In the genomic region with DNA sequence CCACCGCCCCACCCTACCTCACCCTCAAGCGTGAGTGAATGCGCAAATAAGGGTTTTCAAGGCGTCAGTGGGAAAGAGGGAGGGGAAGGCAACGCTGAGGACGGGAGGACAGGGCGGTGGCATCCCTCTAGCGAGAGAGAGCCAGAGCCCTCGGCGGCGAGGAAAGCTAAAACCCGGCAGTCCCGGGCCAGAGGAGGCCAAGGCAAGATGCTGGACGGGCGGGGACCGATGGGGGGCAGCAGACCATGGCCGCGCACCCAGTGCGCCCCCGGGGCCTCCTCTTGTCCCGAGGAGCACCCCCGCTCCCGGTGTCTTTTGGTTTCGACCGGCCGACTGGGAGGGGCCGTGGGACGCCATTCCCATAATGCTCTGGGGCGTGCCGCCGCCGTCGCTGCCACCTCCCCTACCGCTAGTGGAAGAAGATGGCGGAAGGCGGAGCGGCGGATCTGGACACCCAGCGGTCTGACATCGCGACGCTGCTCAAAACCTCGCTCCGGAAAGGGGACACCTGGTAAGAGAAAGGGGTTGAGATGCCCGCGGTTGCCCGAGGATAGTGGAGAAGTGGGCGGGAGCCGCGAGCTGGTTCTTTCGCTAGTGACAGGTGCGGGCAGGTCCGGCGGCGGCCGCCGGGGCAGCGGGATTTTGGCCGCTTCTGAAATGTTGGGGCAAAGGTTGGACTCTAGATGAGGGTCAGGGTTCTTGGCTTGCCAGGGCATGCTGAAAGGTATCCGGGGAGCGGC, we compare ENCODE assay signal across 1 cellular context.
TF ChIP-seq lines count a peak whose summit lies in the region.

A gene (plus strand): TSS at position 412 of the 740 bp plus-strand sequence. CDS start 11 bp downstream, at position 423.

TF ChIP-seq in HepG2, 621 proteins besides CTCF, POLR2A, EP300 and RAD21 (continued from another document and continues in another):
- TF ChIP-seq, protein P1, sequence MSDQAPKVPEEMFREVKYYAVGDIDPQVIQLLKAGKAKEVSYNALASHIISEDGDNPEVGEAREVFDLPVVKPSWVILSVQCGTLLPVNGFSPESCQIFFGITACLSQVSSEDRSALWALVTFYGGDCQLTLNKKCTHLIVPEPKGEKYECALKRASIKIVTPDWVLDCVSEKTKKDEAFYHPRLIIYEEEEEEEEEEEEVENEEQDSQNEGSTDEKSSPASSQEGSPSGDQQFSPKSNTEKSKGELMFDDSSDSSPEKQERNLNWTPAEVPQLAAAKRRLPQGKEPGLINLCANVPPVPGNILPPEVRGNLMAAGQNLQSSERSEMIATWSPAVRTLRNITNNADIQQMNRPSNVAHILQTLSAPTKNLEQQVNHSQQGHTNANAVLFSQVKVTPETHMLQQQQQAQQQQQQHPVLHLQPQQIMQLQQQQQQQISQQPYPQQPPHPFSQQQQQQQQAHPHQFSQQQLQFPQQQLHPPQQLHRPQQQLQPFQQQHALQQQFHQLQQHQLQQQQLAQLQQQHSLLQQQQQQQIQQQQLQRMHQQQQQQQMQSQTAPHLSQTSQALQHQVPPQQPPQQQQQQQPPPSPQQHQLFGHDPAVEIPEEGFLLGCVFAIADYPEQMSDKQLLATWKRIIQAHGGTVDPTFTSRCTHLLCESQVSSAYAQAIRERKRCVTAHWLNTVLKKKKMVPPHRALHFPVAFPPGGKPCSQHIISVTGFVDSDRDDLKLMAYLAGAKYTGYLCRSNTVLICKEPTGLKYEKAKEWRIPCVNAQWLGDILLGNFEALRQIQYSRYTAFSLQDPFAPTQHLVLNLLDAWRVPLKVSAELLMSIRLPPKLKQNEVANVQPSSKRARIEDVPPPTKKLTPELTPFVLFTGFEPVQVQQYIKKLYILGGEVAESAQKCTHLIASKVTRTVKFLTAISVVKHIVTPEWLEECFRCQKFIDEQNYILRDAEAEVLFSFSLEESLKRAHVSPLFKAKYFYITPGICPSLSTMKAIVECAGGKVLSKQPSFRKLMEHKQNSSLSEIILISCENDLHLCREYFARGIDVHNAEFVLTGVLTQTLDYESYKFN (CRISPR knock-in tag; conservative IDR thresholded peaks at IDR 0.05): peak; percentile 68; the same call in 1 of the 2 replicates
- TF ChIP-seq, protein P2, sequence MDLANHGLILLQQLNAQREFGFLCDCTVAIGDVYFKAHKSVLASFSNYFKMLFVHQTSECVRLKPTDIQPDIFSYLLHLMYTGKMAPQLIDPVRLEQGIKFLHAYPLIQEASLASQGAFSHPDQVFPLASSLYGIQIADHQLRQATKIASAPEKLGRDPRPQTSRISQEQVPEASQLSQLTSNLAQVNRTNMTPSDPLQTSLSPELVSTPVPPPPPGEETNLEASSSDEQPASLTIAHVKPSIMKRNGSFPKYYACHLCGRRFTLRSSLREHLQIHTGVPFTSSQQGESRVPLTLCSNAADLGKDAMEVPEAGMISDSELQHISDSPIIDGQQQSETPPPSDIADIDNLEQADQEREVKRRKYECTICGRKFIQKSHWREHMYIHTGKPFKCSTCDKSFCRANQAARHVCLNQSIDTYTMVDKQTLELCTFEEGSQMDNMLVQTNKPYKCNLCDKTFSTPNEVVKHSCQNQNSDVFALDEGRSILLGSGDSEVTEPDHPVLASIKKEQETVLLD (CRISPR knock-in tag; IDR thresholded peaks at IDR 0.05; ENCODE audit: low read depth): no peak
- TF ChIP-seq HHEX (CRISPR knock-in tag; IDR thresholded peaks at IDR 0.05) (no peak), ZBTB1 (CRISPR knock-in tag; IDR thresholded peaks at IDR 0.05; ENCODE audit: borderline replicate concordance) (no peak), U2AF2 (IDR thresholded peaks at IDR 0.05; ENCODE audit: low read depth, low read length) (no peak), ZSCAN25 (CRISPR knock-in tag; IDR thresholded peaks at IDR 0.05) (no peak), ZNF781 (CRISPR knock-in tag; IDR thresholded peaks at IDR 0.05; ENCODE audit: borderline replicate concordance, not compliant biosample characterization) (no peak), ZNF557 (CRISPR knock-in tag; IDR thresholded peaks at IDR 0.05) (no peak), HNRNPH1 (optimal IDR thresholded peaks at IDR 0.05; ENCODE audit: low read depth, low read length) (no peak), TCF12 (IDR thresholded peaks at IDR 0.05) (no peak), TCF12 (CRISPR knock-in tag; IDR thresholded peaks at IDR 0.05) (no peak), PAX8 (CRISPR knock-in tag; IDR thresholded peaks at IDR 0.05; ENCODE audit: borderline replicate concordance) (0 out of 2 replicates have a peak, but pooled peaks have one; percentile 27), ZNF850 (CRISPR knock-in tag; conservative IDR thresholded peaks at IDR 0.05) (no peak), ZNF543 (CRISPR knock-in tag; IDR thresholded peaks at IDR 0.05) (peak; percentile 85; the same call in 1 of the 2 replicates), ZNF816 (CRISPR knock-in tag; IDR thresholded peaks at IDR 0.05; ENCODE audit: borderline replicate concordance) (no peak), PRMT3 (CRISPR knock-in tag; IDR thresholded peaks at IDR 0.05; ENCODE audit: borderline replicate concordance, low read depth) (no peak), ZNF326 (CRISPR knock-in tag; IDR thresholded peaks at IDR 0.05; ENCODE audit: borderline replicate concordance) (no peak), ZNF354B (CRISPR knock-in tag; IDR thresholded peaks at IDR 0.05) (no peak), NONO (IDR thresholded peaks at IDR 0.05) (no peak), NONO (CRISPR knock-in tag; conservative IDR thresholded peaks at IDR 0.05) (peak; percentile 83), ZNF709 (CRISPR knock-in tag; IDR thresholded peaks at IDR 0.05) (peak; percentile 93), FIP1L1 (IDR thresholded peaks at IDR 0.05; ENCODE audit: borderline replicate concordance, insufficient read depth, low read depth, low read length) (no peak), ZNF468 (CRISPR knock-in tag; IDR thresholded peaks at IDR 0.05) (0 out of 2 replicates have a peak, but pooled peaks have one; percentile 64), SRY (CRISPR knock-in tag; IDR thresholded peaks at IDR 0.05) (no peak), ZNF3 (CRISPR knock-in tag; IDR thresholded peaks at IDR 0.05) (no peak), SCMH1 (CRISPR knock-in tag; IDR thresholded peaks at IDR 0.05; ENCODE audit: borderline replicate concordance) (no peak), ZNF878 (CRISPR knock-in tag; IDR thresholded peaks at IDR 0.05) (no peak), CREM (IDR thresholded peaks at IDR 0.05) (peak; percentile 53; the same call in 1 of the 2 replicates), CREM (CRISPR knock-in tag; IDR thresholded peaks at IDR 0.05) (no peak), SPEN (CRISPR knock-in tag; IDR thresholded peaks at IDR 0.05; ENCODE audit: low read depth) (peak; percentile 89), PHF20 (CRISPR knock-in tag; IDR thresholded peaks at IDR 0.05) (peak; percentile 84), ZNF773 (CRISPR knock-in tag; IDR thresholded peaks at IDR 0.05; ENCODE audit: borderline replicate concordance) (0 out of 2 replicates have a peak, but pooled peaks have one; percentile 30), RFXANK (CRISPR knock-in tag; IDR thresholded peaks at IDR 0.05) (peak; percentile 42; the same call in 1 of the 2 replicates), ZNF788 (CRISPR knock-in tag; IDR thresholded peaks at IDR 0.05; ENCODE audit: borderline replicate concordance) (peak; percentile 93; the same call in 1 of the 2 replicates), NBN (conservative IDR thresholded peaks at IDR 0.05) (no peak), MAFF (IDR thresholded peaks at IDR 0.05; ENCODE audit: low read depth, low read length) (no peak), NR2F6 (IDR thresholded peaks at IDR 0.05) (no peak), NR2F6 (CRISPR knock-in tag; IDR thresholded peaks at IDR 0.05) (peak; percentile 45), MXD4 (CRISPR knock-in tag; IDR thresholded peaks at IDR 0.05) (peak; percentile 15), ZNF510 (CRISPR knock-in tag; IDR thresholded peaks at IDR 0.05; ENCODE audit: low read depth) (peak; percentile 86; the same call in 1 of the 2 replicates), KDM1A (CRISPR knock-in tag; IDR thresholded peaks at IDR 0.05) (no peak), HNF4G (IDR thresholded peaks at IDR 0.05; ENCODE audit: borderline replicate concordance, low read depth, low read length) (no peak; the same call in 1 of the 2 replicates), HNF4G (CRISPR knock-in tag; IDR thresholded peaks at IDR 0.05; ENCODE audit: borderline replicate concordance, low read depth) (peak; percentile 30; the same call in 1 of the 2 replicates), ZMYM3 (CRISPR knock-in tag; IDR thresholded peaks at IDR 0.05) (no peak; the same call in 1 of the 2 replicates), TBX2 (CRISPR knock-in tag; IDR thresholded peaks at IDR 0.05; ENCODE audit: borderline replicate concordance) (peak; percentile 73; the same call in 1 of the 2 replicates), HNRNPL (IDR thresholded peaks at IDR 0.05; ENCODE audit: low read depth, low read length) (peak; percentile 59; the same call in 1 of the 2 replicates), ZZZ3 (CRISPR knock-in tag; IDR thresholded peaks at IDR 0.05; ENCODE audit: borderline replicate concordance) (peak; percentile 96), RBM22 (optimal IDR thresholded peaks at IDR 0.05; ENCODE audit: low read length) (no peak), KLF11 (CRISPR knock-in tag; IDR thresholded peaks at IDR 0.05) (no peak; the same call in 1 of the 2 replicates), CBX5 (CRISPR knock-in tag; IDR thresholded peaks at IDR 0.05; ENCODE audit: borderline replicate concordance) (peak; percentile 84; the same call in 1 of the 2 replicates), ZFP62 (CRISPR knock-in tag; IDR thresholded peaks at IDR 0.05) (no peak)
- TF ChIP-seq, protein P3, sequence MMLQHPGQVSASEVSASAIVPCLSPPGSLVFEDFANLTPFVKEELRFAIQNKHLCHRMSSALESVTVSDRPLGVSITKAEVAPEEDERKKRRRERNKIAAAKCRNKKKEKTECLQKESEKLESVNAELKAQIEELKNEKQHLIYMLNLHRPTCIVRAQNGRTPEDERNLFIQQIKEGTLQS (CRISPR knock-in tag; IDR thresholded peaks at IDR 0.05): no peak; the same call in 1 of the 2 replicates
- TF ChIP-seq, protein P4, sequence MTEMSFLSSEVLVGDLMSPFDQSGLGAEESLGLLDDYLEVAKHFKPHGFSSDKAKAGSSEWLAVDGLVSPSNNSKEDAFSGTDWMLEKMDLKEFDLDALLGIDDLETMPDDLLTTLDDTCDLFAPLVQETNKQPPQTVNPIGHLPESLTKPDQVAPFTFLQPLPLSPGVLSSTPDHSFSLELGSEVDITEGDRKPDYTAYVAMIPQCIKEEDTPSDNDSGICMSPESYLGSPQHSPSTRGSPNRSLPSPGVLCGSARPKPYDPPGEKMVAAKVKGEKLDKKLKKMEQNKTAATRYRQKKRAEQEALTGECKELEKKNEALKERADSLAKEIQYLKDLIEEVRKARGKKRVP (CRISPR knock-in tag; IDR thresholded peaks at IDR 0.05): no peak; a peak in 1 of 4 replicates
- TF ChIP-seq, protein P5, sequence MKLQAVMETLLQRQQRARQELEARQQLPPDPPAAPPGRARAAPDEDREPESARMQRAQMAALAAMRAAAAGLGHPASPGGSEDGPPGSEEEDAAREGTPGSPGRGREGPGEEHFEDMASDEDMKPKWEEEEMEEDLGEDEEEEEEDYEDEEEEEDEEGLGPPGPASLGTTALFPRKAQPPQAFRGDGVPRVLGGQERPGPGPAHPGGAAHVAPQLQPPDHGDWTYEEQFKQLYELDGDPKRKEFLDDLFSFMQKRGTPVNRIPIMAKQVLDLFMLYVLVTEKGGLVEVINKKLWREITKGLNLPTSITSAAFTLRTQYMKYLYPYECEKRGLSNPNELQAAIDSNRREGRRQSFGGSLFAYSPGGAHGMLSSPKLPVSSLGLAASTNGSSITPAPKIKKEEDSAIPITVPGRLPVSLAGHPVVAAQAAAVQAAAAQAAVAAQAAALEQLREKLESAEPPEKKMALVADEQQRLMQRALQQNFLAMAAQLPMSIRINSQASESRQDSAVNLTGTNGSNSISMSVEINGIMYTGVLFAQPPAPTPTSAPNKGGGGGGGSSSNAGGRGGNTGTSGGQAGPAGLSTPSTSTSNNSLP (IDR thresholded peaks at IDR 0.05; ENCODE audit: low read depth, low read length): peak; percentile 54; the same call in 1 of the 2 replicates
- TF ChIP-seq, protein P6, sequence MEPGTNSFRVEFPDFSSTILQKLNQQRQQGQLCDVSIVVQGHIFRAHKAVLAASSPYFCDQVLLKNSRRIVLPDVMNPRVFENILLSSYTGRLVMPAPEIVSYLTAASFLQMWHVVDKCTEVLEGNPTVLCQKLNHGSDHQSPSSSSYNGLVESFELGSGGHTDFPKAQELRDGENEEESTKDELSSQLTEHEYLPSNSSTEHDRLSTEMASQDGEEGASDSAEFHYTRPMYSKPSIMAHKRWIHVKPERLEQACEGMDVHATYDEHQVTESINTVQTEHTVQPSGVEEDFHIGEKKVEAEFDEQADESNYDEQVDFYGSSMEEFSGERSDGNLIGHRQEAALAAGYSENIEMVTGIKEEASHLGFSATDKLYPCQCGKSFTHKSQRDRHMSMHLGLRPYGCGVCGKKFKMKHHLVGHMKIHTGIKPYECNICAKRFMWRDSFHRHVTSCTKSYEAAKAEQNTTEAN (CRISPR knock-in tag; conservative IDR thresholded peaks at IDR 0.05): no peak
- TF ChIP-seq, protein P7, sequence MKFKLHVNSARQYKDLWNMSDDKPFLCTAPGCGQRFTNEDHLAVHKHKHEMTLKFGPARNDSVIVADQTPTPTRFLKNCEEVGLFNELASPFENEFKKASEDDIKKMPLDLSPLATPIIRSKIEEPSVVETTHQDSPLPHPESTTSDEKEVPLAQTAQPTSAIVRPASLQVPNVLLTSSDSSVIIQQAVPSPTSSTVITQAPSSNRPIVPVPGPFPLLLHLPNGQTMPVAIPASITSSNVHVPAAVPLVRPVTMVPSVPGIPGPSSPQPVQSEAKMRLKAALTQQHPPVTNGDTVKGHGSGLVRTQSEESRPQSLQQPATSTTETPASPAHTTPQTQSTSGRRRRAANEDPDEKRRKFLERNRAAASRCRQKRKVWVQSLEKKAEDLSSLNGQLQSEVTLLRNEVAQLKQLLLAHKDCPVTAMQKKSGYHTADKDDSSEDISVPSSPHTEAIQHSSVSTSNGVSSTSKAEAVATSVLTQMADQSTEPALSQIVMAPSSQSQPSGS (CRISPR knock-in tag; IDR thresholded peaks at IDR 0.05): peak; percentile 45; the same call in 1 of the 2 replicates
- TF ChIP-seq, protein P8, sequence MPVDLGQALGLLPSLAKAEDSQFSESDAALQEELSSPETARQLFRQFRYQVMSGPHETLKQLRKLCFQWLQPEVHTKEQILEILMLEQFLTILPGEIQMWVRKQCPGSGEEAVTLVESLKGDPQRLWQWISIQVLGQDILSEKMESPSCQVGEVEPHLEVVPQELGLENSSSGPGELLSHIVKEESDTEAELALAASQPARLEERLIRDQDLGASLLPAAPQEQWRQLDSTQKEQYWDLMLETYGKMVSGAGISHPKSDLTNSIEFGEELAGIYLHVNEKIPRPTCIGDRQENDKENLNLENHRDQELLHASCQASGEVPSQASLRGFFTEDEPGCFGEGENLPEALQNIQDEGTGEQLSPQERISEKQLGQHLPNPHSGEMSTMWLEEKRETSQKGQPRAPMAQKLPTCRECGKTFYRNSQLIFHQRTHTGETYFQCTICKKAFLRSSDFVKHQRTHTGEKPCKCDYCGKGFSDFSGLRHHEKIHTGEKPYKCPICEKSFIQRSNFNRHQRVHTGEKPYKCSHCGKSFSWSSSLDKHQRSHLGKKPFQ (CRISPR knock-in tag; IDR thresholded peaks at IDR 0.05; ENCODE audit: insufficient replicate concordance): no peak
